19 cellular contexts compared by ENCODE assay signal in genomic region chr21:41428311-41428710, GRCh38. TPM values are rescaled to one million over a fixed set of nuclear protein-coding genes. Genes with fewer than 3 reads are reported as not detected.
DNase-seq lines count a peak whose midpoint lies in the region; ATAC-seq, FAIRE-seq and TF ChIP-seq lines count a peak whose summit lies in the region.
"Had no signal": no experiment of that assay in that cellular context is flagged by ENCODE, and none has a peak within 500 bp of the region (broad histone marks: within the 10 kb centered on the region; RNA-seq: fewer than 3 reads in every experiment).

No MANE protein-coding gene starts in this region.

- H3K9me3 ChIP-seq in right atrium auricular region = no peaks in the 10 kb centered on the region
- no peaks in the 10 kb centered on the region for H3K9me3 ChIP-seq in astrocyte (ENCODE audit: insufficient read depth, low read depth, low read length)
- H3K9me3 ChIP-seq: HAP-1, heart right ventricle had no signal

- H3K4me3 Mint-ChIP-seq in astrocyte (ENCODE audit: unreplicated experiment) = peak overlapping the region; percentile 91
- H3K4me3 Mint-ChIP-seq: nephron progenitor cell had no signal

- peaks cover 27% of the 10 kb centered on the region for H3K36me3 Mint-ChIP-seq in astrocyte (ENCODE audit: low read depth, unreplicated experiment)

- no peaks in the 10 kb centered on the region for H4K20me1 ChIP-seq in astrocyte (ENCODE audit: insufficient read depth, low read length)

- H3K79me2 ChIP-seq in astrocyte (ENCODE audit: insufficient read depth, low read length) = no peaks in the 10 kb centered on the region

- H3K27ac Mint-ChIP-seq in astrocyte (ENCODE audit: unreplicated experiment) = peak overlapping the region; percentile 1
- H3K27ac Mint-ChIP-seq: nephron progenitor cell, progenitor cell of endocrine pancreas had no signal

- TF ChIP-seq POLR2A in GM18505 (IDR thresholded peaks at IDR 0.05; ENCODE audit: borderline replicate concordance, extremely low read depth, insufficient read depth, insufficient read length) = peak; percentile 26

- H3K4me1 ChIP-seq in right atrium auricular region = peaks cover 0 to 16% of the 10 kb centered on the region in 2 donors
- H3K4me1 ChIP-seq in astrocyte (ENCODE audit: insufficient read depth, low read length) = peaks cover 9% of the 10 kb centered on the region
- H3K4me1 ChIP-seq: HAP-1 had no signal

- no peak overlapping the region for H3K9ac ChIP-seq in astrocyte (ENCODE audit: low read length)

- H3K9me3 Mint-ChIP-seq in astrocyte (ENCODE audit: unreplicated experiment) = no peaks in the 10 kb centered on the region
- H3K9me3 Mint-ChIP-seq: nephron progenitor cell had no signal

- H3K27ac ChIP-seq in right atrium auricular region (no peak overlapping the region), astrocyte (ENCODE audit: low read depth, low read length) (no peak overlapping the region)
- H3K27ac ChIP-seq: HL-60 had no signal

- TF ChIP-seq CTCF in right atrium auricular region (IDR thresholded peaks at IDR 0.05) (no peak), astrocyte (IDR thresholded peaks at IDR 0.05; ENCODE audit: insufficient read depth, low read depth, low read length) (no peak)

- no peak overlapping the region for H3K4me3 ChIP-seq in right atrium auricular region
- H3K4me3 ChIP-seq in astrocyte (ENCODE audit: insufficient read depth, low read depth, low read length) = no peak overlapping the region
- H3K4me3 ChIP-seq: HAP-1 had no signal

- no peaks in the 10 kb centered on the region for H3K27me3 ChIP-seq in right atrium auricular region
- H3K27me3 ChIP-seq in astrocyte (ENCODE audit: insufficient read depth, low read length) = peaks cover 10% of the 10 kb centered on the region

- peaks cover 2% of the 10 kb centered on the region for H3K27me3 Mint-ChIP-seq in astrocyte (ENCODE audit: low read depth, unreplicated experiment)

- intact Hi-C loops in Right ventricle myocardium superior (cut with DNase I) = no loop called here

- peaks cover 31% of the 10 kb centered on the region for H3K4me1 Mint-ChIP-seq in astrocyte (ENCODE audit: low read depth, unreplicated experiment)
- H3K4me1 Mint-ChIP-seq: nephron progenitor cell had no signal

- FAIRE-seq in astrocyte (lab: Jason Lieb, UNC) = no peak
- FAIRE-seq: small intestine had no signal

- ATAC-seq in Right ventricle myocardium superior (ENCODE audit: poor library complexity) (no peak), GM18505 (IDR thresholded peaks at IDR 0.05; ENCODE audit: unreplicated experiment) (no peak), HG03095 (IDR thresholded peaks at IDR 0.05; ENCODE audit: unreplicated experiment) (no peak)
- ATAC-seq: heart right ventricle had no signal

- H3K4me2 ChIP-seq in astrocyte (ENCODE audit: low read length) = no peak overlapping the region

- DNase-seq in right atrium auricular region (ENCODE audit: low spot score) = peak; percentile 43
- no peak for DNase-seq in Right ventricle myocardium superior
- DNase-seq in astrocyte (ENCODE audit: low read depth) = no peak
- DNase-seq in NOMO-1 (lab: John Stamatoyannopoulos, UW; ENCODE audit: unreplicated experiment in 2 of 2) = no peak
- no peak for DNase-seq in NCI-H1048 (lab: John Stamatoyannopoulos, UW)
- DNase-seq: effector CD4-positive, alpha-beta T cell; heart right ventricle; islet precursor cell; NCI-H2081 treated with DMSO at 0.1 percent for 48 hours; NCI-H524; nephron progenitor cell; small intestine; stimulated activated CD4-positive, alpha-beta T cell treated with anti-CD3 and anti-CD28 coated beads, Interleukin-4, amount 100 ng/mL, for 4 hours; stimulated activated CD8-positive, alpha-beta memory T cell treated with anti-CD3 and anti-CD28 coated beads, Interleukin-4, amount 100 ng/mL, for 48 hours had no signal

- H3K36me3 ChIP-seq in right atrium auricular region (peaks cover 17% of the 10 kb centered on the region), astrocyte (ENCODE audit: insufficient read depth, low read length) (no peaks in the 10 kb centered on the region)
- H3K36me3 ChIP-seq: HAP-1 had no signal

- H2AFZ ChIP-seq in astrocyte (ENCODE audit: low read depth, low read length) = no peak overlapping the region

RNA-seq across cellular contexts. Expression of gene MX1, which starts 2.3 kb away (rescaled TPM):
- total RNA-seq in right atrium auricular region = 1 to 10 TPM; 6.9 to 8.5 TPM
- 10.5 TPM for total RNA-seq in Right ventricle myocardium superior
- total RNA-seq in astrocyte = 420 and 434 TPM in 2 replicates

Comparison
In these comparisons a context has a peak if more than half of its experiments do, and no peak if none do; other contexts are left out.
1. RNA of gene MX1, which starts 2.3 kb away (total RNA-seq): 420 to 434 TPM in astrocyte; 10.5 TPM in Right ventricle myocardium superior (single experiment) and 6.9 to 8.5 TPM in right atrium auricular region; every median in the first group is over 10 times any median in the second.